In the genomic region with DNA sequence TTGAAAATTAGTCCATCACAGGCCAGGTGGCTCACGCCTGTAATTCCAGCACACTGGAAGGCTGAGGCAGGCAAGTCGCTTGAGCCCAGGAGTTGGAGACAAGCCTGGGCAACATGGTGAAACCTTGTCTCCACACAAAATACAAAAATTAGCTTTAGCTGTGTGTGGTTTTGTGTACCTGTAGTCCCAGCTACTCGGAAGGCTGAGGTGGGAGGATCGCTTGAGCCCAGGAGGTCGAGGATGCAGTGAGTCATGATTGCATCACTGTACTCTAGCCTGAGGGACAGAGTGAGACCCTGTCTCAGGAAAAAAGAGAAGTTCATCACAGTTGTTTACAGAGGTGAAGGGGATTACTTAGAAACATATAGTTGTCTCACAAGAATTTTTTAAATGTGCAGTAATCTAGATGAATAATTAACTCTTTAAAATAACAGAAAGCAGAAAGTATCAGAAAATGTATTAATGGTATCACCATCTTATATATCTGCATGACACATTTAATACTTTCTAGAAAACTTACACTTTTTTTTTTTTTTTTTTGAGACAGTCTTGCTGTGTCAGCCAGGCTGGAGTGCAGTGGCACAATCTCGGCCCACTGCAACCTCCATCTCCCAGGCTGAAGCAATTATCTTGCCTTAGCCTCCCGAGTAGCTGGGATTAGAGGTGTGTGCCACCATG, we compare ENCODE assay signal across 10 cellular contexts. TPM values are rescaled to one million over a fixed set of nuclear protein-coding genes. Genes with fewer than 3 reads are reported as not detected.
DNase-seq lines count a peak whose midpoint lies in the region; ATAC-seq and TF ChIP-seq lines count a peak whose summit lies in the region.
"Had no signal": no experiment of that assay in that cellular context is flagged by ENCODE, and none has a peak within 500 bp of the region (broad histone marks: within the 10 kb centered on the region; RNA-seq: fewer than 3 reads in every experiment).

No MANE protein-coding gene starts in this region.

- WGBS in right lobe of liver (ENCODE audit: insufficient coverage, low coverage, low lambda C conversion rate, missing lambda C conversion rate) = 48% methylated on average over 7 of the region's 7 CpGs

- H3K9me3 ChIP-seq in right lobe of liver (no peaks in the 10 kb centered on the region), Peyer's patch (no peaks in the 10 kb centered on the region)
- H3K9me3 ChIP-seq: pancreas had no signal

- H3K27me3 Mint-ChIP-seq in activated T-helper 17 cell treated with anti-CD3 and anti-CD28 coated beads, Interleukin-2, amount 50 U/mL, for 72 hours = no peaks in the 10 kb centered on the region
- H3K27me3 Mint-ChIP-seq in endothelial cell (ENCODE audit: unreplicated experiment) = no peaks in the 10 kb centered on the region

- TF ChIP-seq POLR2A in right lobe of liver (IDR thresholded peaks at IDR 0.05) = no peak
- TF ChIP-seq POLR2A in Peyer's patch (IDR thresholded peaks at IDR 0.05) = no peak

- H3K4me1 ChIP-seq in right lobe of liver = peaks cover 0 to 34% (median 12%) of the 10 kb centered on the region in 4 donors
- peaks cover 0 to 23% (median 5%) of the 10 kb centered on the region in 4 donors for H3K4me1 ChIP-seq in Peyer's patch

- H3K4me3 Mint-ChIP-seq in activated T-helper 17 cell treated with anti-CD3 and anti-CD28 coated beads, Interleukin-2, amount 50 U/mL, for 72 hours = no peak overlapping the region
- H3K4me3 Mint-ChIP-seq in endothelial cell (ENCODE audit: unreplicated experiment) = no peak overlapping the region

- H3K36me3 ChIP-seq in right lobe of liver = no peaks in the 10 kb centered on the region
- no peaks in the 10 kb centered on the region for H3K36me3 ChIP-seq in Peyer's patch
- H3K36me3 ChIP-seq: pancreas had no signal

- H3K27ac Mint-ChIP-seq in activated T-helper 17 cell treated with anti-CD3 and anti-CD28 coated beads, Interleukin-2, amount 50 U/mL, for 72 hours = no peak overlapping the region
- no peak overlapping the region for H3K27ac Mint-ChIP-seq in endothelial cell (ENCODE audit: unreplicated experiment)

- DNase-seq in Daoy (ENCODE audit: low read depth) (peak; percentile 74), Kasumi-1 (lab: John Stamatoyannopoulos, UW) (peak; percentile 67 to 70), right lobe of liver (no peak), Peyer's patch (no peak), endothelial cell (ENCODE audit: low spot score) (no peak)
- DNase-seq in effector CD8-positive, alpha-beta T cell (lab: John Stamatoyannopoulos, UW) = no peak
- DNase-seq: NCI-H446, pancreas had no signal

- H3K36me3 Mint-ChIP-seq in activated T-helper 17 cell treated with anti-CD3 and anti-CD28 coated beads, Interleukin-2, amount 50 U/mL, for 72 hours (ENCODE audit: low read depth) = peaks cover 8% of the 10 kb centered on the region
- H3K36me3 Mint-ChIP-seq in endothelial cell (ENCODE audit: low read depth, unreplicated experiment) = no peaks in the 10 kb centered on the region

- H3K4me3 ChIP-seq in right lobe of liver (no peak overlapping the region), Peyer's patch (no peak overlapping the region)
- H3K4me3 ChIP-seq: pancreas had no signal

- intact Hi-C loops in right lobe of liver (cut with DNase I) = no loop called here

- H3K4me1 Mint-ChIP-seq in activated T-helper 17 cell treated with anti-CD3 and anti-CD28 coated beads, Interleukin-2, amount 50 U/mL, for 72 hours = peaks cover 32% of the 10 kb centered on the region
- H3K4me1 Mint-ChIP-seq in endothelial cell (ENCODE audit: unreplicated experiment) = peaks cover 17% of the 10 kb centered on the region

- H3K27me3 ChIP-seq in right lobe of liver (no peaks in the 10 kb centered on the region), Peyer's patch (no peaks in the 10 kb centered on the region)
- H3K27me3 ChIP-seq: pancreas had no signal

- H3K27ac ChIP-seq in right lobe of liver (no peak overlapping the region), Peyer's patch (no peak overlapping the region)
- H3K27ac ChIP-seq: pancreas had no signal

- H3K9me3 Mint-ChIP-seq in activated T-helper 17 cell treated with anti-CD3 and anti-CD28 coated beads, Interleukin-2, amount 50 U/mL, for 72 hours = no peaks in the 10 kb centered on the region
- no peaks in the 10 kb centered on the region for H3K9me3 Mint-ChIP-seq in endothelial cell (ENCODE audit: unreplicated experiment)

- TF ChIP-seq CTCF in right lobe of liver (IDR thresholded peaks at IDR 0.05) = no peak
- TF ChIP-seq CTCF in Peyer's patch (IDR thresholded peaks at IDR 0.05) = no peak
- TF ChIP-seq CTCF in endothelial cell (IDR thresholded peaks at IDR 0.05; ENCODE audit: unreplicated experiment) = no peak

- ATAC-seq in activated T-helper 17 cell treated with anti-CD3 and anti-CD28 coated beads, Interleukin-2, amount 50 U/mL, for 72 hours (replicated peaks) = peak; percentile 70
- peak; percentile 18 to 30 (median 28) for ATAC-seq in right lobe of liver
- ATAC-seq in GM21723 (IDR thresholded peaks at IDR 0.05; ENCODE audit: unreplicated experiment) = no peak

RNA-seq across cellular contexts. Expression of a gene that starts 8.9 kb away (rescaled TPM):
- 10.6 and 12.3 TPM in 2 replicates for total RNA-seq in Daoy (2014; rRNA removed; shearing (Covaris generic))
- 10 to 100 TPM; 25.5 to 29.6 TPM for total RNA-seq in activated T-helper 17 cell treated with anti-CD3 and anti-CD28 coated beads, Interleukin-2, amount 50 U/mL, for 72 hours
- total RNA-seq in right lobe of liver (10 to 100 TPM in 5 of 6 experiments, 1 to 10 TPM in 1; 8.6 to 16.3 (median 12.9) TPM), Peyer's patch (100 to 1,000 TPM in 1 of 4 donors, 10 to 100 TPM in 3; 61.9 to 133 (median 81.2) TPM), endothelial cell (ENCODE audit: unreplicated experiment) (36.6 TPM)

Comparison
In these comparisons a context has a peak if more than half of its experiments do, and no peak if none do; other contexts are left out.
1. DNase-seq: peak in Daoy (single experiment) and Kasumi-1 (2 of 2); none in right lobe of liver (0 of 3), effector CD8-positive, alpha-beta T cell (single experiment), Peyer's patch (0 of 3) and endothelial cell (single experiment).